2 cellular contexts compared by ENCODE assay signal in the genomic region with DNA sequence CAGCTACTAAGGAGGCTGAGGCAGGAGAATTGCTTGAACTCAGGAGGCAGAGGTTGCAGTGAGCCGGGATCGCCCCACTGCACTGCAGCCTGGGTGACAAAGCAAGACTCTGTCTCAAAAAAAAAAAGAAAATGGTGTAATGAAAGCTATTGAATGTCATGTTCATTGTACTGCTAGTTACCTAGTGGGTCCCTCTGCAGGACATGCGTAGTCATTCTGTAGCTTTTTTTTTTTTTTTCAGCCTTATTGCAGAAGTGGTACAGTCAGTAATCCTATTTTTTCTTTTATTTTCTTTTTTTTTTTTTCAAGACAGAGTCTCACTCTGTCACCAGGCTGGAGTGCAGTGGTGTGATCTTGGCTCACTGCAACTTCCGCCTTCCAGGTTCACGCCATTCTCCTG. TPM values are rescaled to one million over a fixed set of nuclear protein-coding genes. Genes with fewer than 3 reads are reported as not detected.
"Had no signal": no experiment of that assay in that cellular context is flagged by ENCODE, and none has a peak within 500 bp of the region (broad histone marks: within the 10 kb centered on the region; RNA-seq: fewer than 3 reads in every experiment).

No MANE protein-coding gene starts in this region.

RNA-seq across cellular contexts. Expression of a gene that starts 54.9 kb away (rescaled TPM):
- total RNA-seq: osteocyte had no signal
- polyA plus RNA-seq: immature natural killer cell had no signal
